In genomic region chr5:159459951-159460538, GRCh38 we compare ENCODE assay signal across 12 cellular contexts.
DNase-seq lines count a peak whose midpoint lies in the region; ATAC-seq, FAIRE-seq and TF ChIP-seq lines count a peak whose summit lies in the region.
"Had no signal": no experiment of that assay in that cellular context is flagged by ENCODE, and none has a peak within 500 bp of the region (broad histone marks: within the 10 kb centered on the region; RNA-seq: fewer than 3 reads in every experiment).

No MANE protein-coding gene starts in this region.

- H3K4me2 ChIP-seq in mesendoderm (ENCODE audit: low read length), result no peak overlapping the region

- no peaks in the 10 kb centered on the region for H3K79me2 ChIP-seq in mesendoderm (ENCODE audit: control insufficient read depth, insufficient read depth, low read length)

- FAIRE-seq in RCC 7860 (lab: Jason Lieb, UNC), result no peak

- no peak overlapping the region for H3K27ac ChIP-seq in mesendoderm (ENCODE audit: low read depth, low read length)
- H3K27ac ChIP-seq: SJCRH30 had no signal

- no peak overlapping the region for H4K8ac ChIP-seq in mesendoderm (ENCODE audit: low read depth, low read length)

- POLR2A ChIA-PET in T-cell (lab: Charles Lee), result no interaction called here

- H4K5ac ChIP-seq in mesendoderm (ENCODE audit: low read length), result no peak overlapping the region

- WGBS in mesendoderm (ENCODE audit: extremely low coverage, insufficient coverage, low lambda C conversion rate), result no CpG with 5 or more reads among the region's 3 CpGs

- H3K79me1 ChIP-seq in mesendoderm (ENCODE audit: low read length), result no peaks in the 10 kb centered on the region

- H3K27ac Mint-ChIP-seq in T-cell, result no peak overlapping the region
- H3K27ac Mint-ChIP-seq: H9 had no signal

- H3K4me3 Mint-ChIP-seq in T-cell, result no peak overlapping the region
- H3K4me3 Mint-ChIP-seq: H9, nephron had no signal

- DNase-seq in CD1c-positive myeloid dendritic cell (ENCODE audit: extremely low spot score) (peak; percentile 69), NOMO-1 treated with DMSO at 0.1 percent for 48 hours (lab: John Stamatoyannopoulos, UW; ENCODE audit: unreplicated experiment) (peak; percentile 86), fibroblast of mammary gland (ENCODE audit: low read depth) (peak; percentile 66), mesendoderm (no peak), RCC 7860 (ENCODE audit: low spot score) (no peak), GM13976 (ENCODE audit: low spot score) (no peak), T-cell (no peak)
- DNase-seq: activated effector memory CD4-positive, alpha-beta T cell treated with Interleukin-2 at 50 U/mL for 16 hours; H9; SJCRH30 had no signal

- H3K36me3 Mint-ChIP-seq in T-cell, result no peaks in the 10 kb centered on the region

- ATAC-seq in GM19395 (IDR thresholded peaks at IDR 0.05; ENCODE audit: unreplicated experiment) (peak; percentile 20), T-cell (replicated peaks in 1 of 4) (no peak)

- H3K56ac ChIP-seq in mesendoderm (ENCODE audit: low read length), result no peak overlapping the region

- in situ Hi-C loops in GM13976 (cut with MboI; ENCODE audit: low sequenced_read_pairs, unreplicated experiment), result no loop called here

- H3K27me3 Mint-ChIP-seq in T-cell, result peaks cover 2 to 7% of the 10 kb centered on the region in 2 donors

- H3K4me3 ChIP-seq in fibroblast of mammary gland (ENCODE audit: control insufficient read depth, low read depth, low read length) (no peak overlapping the region), mesendoderm (ENCODE audit: low read length) (no peak overlapping the region)
- H3K4me3 ChIP-seq: SJCRH30 had no signal

- no peak overlapping the region for H2BK15ac ChIP-seq in mesendoderm (replicated peaks; ENCODE audit: low read depth)

- TF ChIP-seq CTCF in fibroblast of mammary gland (conservative IDR thresholded peaks at IDR 0.05; ENCODE audit: control insufficient read depth, insufficient read depth, low read depth, low read length) (no peak), GM13976 (IDR thresholded peaks at IDR 0.05; ENCODE audit: borderline replicate concordance, control extremely low read depth, extremely low read depth, insufficient read depth, missing control alignments) (no peak)

- H2AK5ac ChIP-seq in mesendoderm (ENCODE audit: low read length), result no peak overlapping the region

- H3K18ac ChIP-seq in mesendoderm (ENCODE audit: low read length), result no peak overlapping the region

- H3K4me1 Mint-ChIP-seq in T-cell, result peaks cover 0 to 21% (median 19%) of the 10 kb centered on the region in 3 donors
- H3K4me1 Mint-ChIP-seq: H9 had no signal

- H2BK120ac ChIP-seq in mesendoderm (ENCODE audit: low read depth, low read length), result no peak overlapping the region

- H3K36me3 ChIP-seq in mesendoderm (ENCODE audit: control insufficient read depth, insufficient read depth, low read length), result no peaks in the 10 kb centered on the region
- H3K36me3 ChIP-seq: SJCRH30 had no signal

- peaks cover 2% of the 10 kb centered on the region for H3K4me1 ChIP-seq in mesendoderm (ENCODE audit: control insufficient read depth, low read depth, low read length)
- H3K4me1 ChIP-seq: SJCRH30 had no signal

- H3K4ac ChIP-seq in mesendoderm (ENCODE audit: low read depth, low read length), result no peak overlapping the region

- H3K9ac ChIP-seq in mesendoderm (ENCODE audit: low read length), result no peak overlapping the region

- H2BK5ac ChIP-seq in mesendoderm (ENCODE audit: low read length), result no peak overlapping the region

- no peaks in the 10 kb centered on the region for H3K9me3 Mint-ChIP-seq in T-cell
- H3K9me3 Mint-ChIP-seq: H9, nephron had no signal

- CTCF ChIA-PET in T-cell (lab: Charles Lee), result no interaction called here

- no peak overlapping the region for H3K23ac ChIP-seq in mesendoderm (ENCODE audit: low read length)

- H3K27me3 ChIP-seq in mesendoderm (ENCODE audit: insufficient read depth, low read length, poor library complexity), result no peaks in the 10 kb centered on the region
- H3K27me3 ChIP-seq: SJCRH30 had no signal

Comparison
In these comparisons a context has a peak if more than half of its experiments do, and no peak if none do; other contexts are left out.
1. DNase-seq: peak in CD1c-positive myeloid dendritic cell (single experiment), NOMO-1 treated with DMSO at 0.1 percent for 48 hours (single experiment) and fibroblast of mammary gland (single experiment); none in mesendoderm (single experiment), RCC 7860 (single experiment), GM13976 (single experiment) and T-cell (0 of 34).